ENCODE assay signal across 10 cellular contexts in the genomic region with DNA sequence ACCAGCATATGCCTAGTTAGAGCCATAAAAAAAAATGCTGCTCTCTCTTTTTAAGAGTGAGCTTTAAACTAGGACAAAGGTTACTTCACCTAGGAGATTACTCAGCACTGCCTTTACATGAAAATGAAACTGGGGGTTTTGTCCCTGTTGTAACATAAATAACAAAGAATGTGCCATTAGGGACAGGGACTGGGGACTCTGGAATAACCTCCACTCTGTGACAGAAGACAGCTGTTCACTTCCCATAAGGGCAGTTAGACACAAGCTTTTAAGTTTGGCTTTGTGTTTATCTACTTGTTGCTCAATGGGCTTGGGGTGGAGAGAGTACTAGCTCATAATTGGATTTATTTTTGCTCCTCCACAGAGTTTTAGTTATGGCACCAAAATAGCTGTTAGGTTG. TPM values are rescaled to one million over a fixed set of nuclear protein-coding genes. Genes with fewer than 3 reads are reported as not detected.
DNase-seq lines count a peak whose midpoint lies in the region; ATAC-seq, FAIRE-seq and TF ChIP-seq lines count a peak whose summit lies in the region.
"Had no signal": no experiment of that assay in that cellular context is flagged by ENCODE, and none has a peak within 500 bp of the region (broad histone marks: within the 10 kb centered on the region; RNA-seq: fewer than 3 reads in every experiment).

No MANE protein-coding gene starts in this region.

- H2BK5ac ChIP-seq in mesenchymal stem cell (ENCODE audit: low read depth, low read length, poor library complexity, severe bottlenecking) = no peak overlapping the region

- H3K27ac ChIP-seq in GM12878 (ENCODE audit: control insufficient read depth, insufficient read depth) (no peak overlapping the region), mesenchymal stem cell (ENCODE audit: low read length, poor library complexity, severe bottlenecking) (no peak overlapping the region)

- H3K79me1 ChIP-seq in mesenchymal stem cell (replicated peaks; ENCODE audit: low read length, poor library complexity, severe bottlenecking) = no peaks in the 10 kb centered on the region

- no peak overlapping the region for H4K8ac ChIP-seq in mesenchymal stem cell (ENCODE audit: low read length)

- FAIRE-seq in GM18507 (lab: Jason Lieb, UNC) (peak; percentile 59), GM12878 (lab: Jason Lieb, UNC) (no peak)

- DNase-seq in GM18507 (ENCODE audit: extremely low spot score, insufficient read length, low read depth) (no peak), HT-29 (ENCODE audit: low spot score) (peak; percentile 5), GM12878 (ENCODE audit: low read depth, low spot score) (no peak), mesenchymal stem cell (peak; percentile 76), AG20443 (ENCODE audit: low spot score) (no peak), NCI-H2171 treated with DMSO at 0.1 percent for 48 hours (lab: John Stamatoyannopoulos, UW) (no peak)
- DNase-seq in activated CD8-positive, alpha-beta memory T cell treated with anti-CD3 and anti-CD28 coated beads, Interleukin-2, amount 50 U/mL, for 4 hours = no peak
- DNase-seq: activated naive CD4-positive, alpha-beta T cell treated with anti-CD3 and anti-CD28 coated beads for 36 hours; NCI-H2227 treated with DMSO at 0.1 percent for 48 hours had no signal

- intact Hi-C loops in GM12878 (cut with micrococcal nuclease; ENCODE audit: unreplicated experiment) = no loop called here

- H2AFZ ChIP-seq in GM12878 (ENCODE audit: control insufficient read depth, low read depth, low read length) (peak overlapping the region; percentile 15; the same call in 1 of the 2 replicates), mesenchymal stem cell (ENCODE audit: low read depth, low read length) (no peak overlapping the region)

- no peaks in the 10 kb centered on the region for H3K9me3 ChIP-seq in GM12878 (replicated peaks; ENCODE audit: control insufficient read depth, insufficient read depth, low read length)
- no peaks in the 10 kb centered on the region for H3K9me3 ChIP-seq in mesenchymal stem cell (ENCODE audit: control insufficient read depth, low read length)

- no peaks in the 10 kb centered on the region for H3K27me3 ChIP-seq in GM12878 (replicated peaks in 1 of 2; ENCODE audit: control insufficient read depth in 2 of 2, insufficient read depth in 2 of 2, low read length in 1 of 2)
- H3K27me3 ChIP-seq in mesenchymal stem cell (ENCODE audit: control insufficient read depth in 1 of 2, insufficient read depth in 1 of 2, low read length in 2 of 2) = no peaks in the 10 kb centered on the region

- RAD21 ChIA-PET in GM12878 (lab: Charles Lee; ENCODE audit: unreplicated experiment) = interaction anchor here (1.3 kb wide), 1 partner anchor 21 kb away, joined by 4 read pairs; no protein-coding TSS in a partner anchor

- no peak overlapping the region for H3K14ac ChIP-seq in mesenchymal stem cell (ENCODE audit: low read length in 2 of 2)

- in situ Hi-C loops in GM12878 (cut with MboI) = no loop called here

- no peak overlapping the region for H2BK12ac ChIP-seq in mesenchymal stem cell (ENCODE audit: low read length in 2 of 2)

- H2AK5ac ChIP-seq in mesenchymal stem cell (ENCODE audit: low read length, severe bottlenecking) = no peak overlapping the region

- ATAC-seq in GM12878 (no peak), HG03378 (IDR thresholded peaks at IDR 0.05; ENCODE audit: unreplicated experiment) (no peak)

- H3K9ac ChIP-seq in GM12878 (ENCODE audit: control insufficient read depth, insufficient read depth, low read length) = no peak overlapping the region
- no peak overlapping the region for H3K9ac ChIP-seq in mesenchymal stem cell (ENCODE audit: low read length)

- TF ChIP-seq CTCF in GM12878 (IDR thresholded peaks at IDR 0.05 in 2 of 3, conservative IDR thresholded peaks at IDR 0.05 in 1 of 3; ENCODE audit: control insufficient read depth in 2 of 3, extremely low read depth in 1 of 3, insufficient read depth in 1 of 3, low read depth in 3 of 3, low read length in 3 of 3) = no peak

- H3K4me1 ChIP-seq in GM12878 (ENCODE audit: control insufficient read depth, insufficient read depth, low read length) (peaks cover 13% of the 10 kb centered on the region), mesenchymal stem cell (ENCODE audit: control insufficient read depth, insufficient read depth, low read depth, low read length) (peaks cover 1% of the 10 kb centered on the region)

- H3K79me2 ChIP-seq in GM12878 (ENCODE audit: control insufficient read depth, insufficient read depth, low read length) = no peaks in the 10 kb centered on the region

- H2BK15ac ChIP-seq in mesenchymal stem cell (ENCODE audit: low read depth, poor library complexity, severe bottlenecking) = no peak overlapping the region

- POLR2A ChIA-PET in GM12878 (lab: Charles Lee) = no interaction called here

- no peak overlapping the region for H2BK120ac ChIP-seq in mesenchymal stem cell (ENCODE audit: low read depth, low read length)

- H3K18ac ChIP-seq in mesenchymal stem cell (ENCODE audit: low read depth in 1 of 2, low read length in 2 of 2) = no peak overlapping the region

- H3K4me3 ChIP-seq in GM12878 = no peak overlapping the region
- no peak overlapping the region for H3K4me3 ChIP-seq in mesenchymal stem cell (ENCODE audit: insufficient read depth in 1 of 2, low read depth in 1 of 2, low read length in 2 of 2)

- no peak overlapping the region for H4K91ac ChIP-seq in mesenchymal stem cell (ENCODE audit: low read length)

- no peak overlapping the region for H3K23ac ChIP-seq in mesenchymal stem cell (ENCODE audit: low read length in 2 of 2)

- H3K36me3 ChIP-seq in GM12878 (ENCODE audit: control insufficient read depth in 2 of 2, insufficient read depth in 2 of 2, low read length in 1 of 2) = no peaks in the 10 kb centered on the region
- H3K36me3 ChIP-seq in mesenchymal stem cell (ENCODE audit: control insufficient read depth in 1 of 2, insufficient read depth in 2 of 2, low read depth in 1 of 2, low read length in 2 of 2) = no peaks in the 10 kb centered on the region

- CTCF ChIA-PET in GM12878 (lab: Yijun Ruan, JAX) = interaction anchor here (0.7 to 2.2 kb wide), 5 partner anchors 22 to 490 kb away, joined by 3 to 12 read pairs (median 4); no protein-coding TSS in a partner anchor

- no peak for TF ChIP-seq POLR2A in GM12878 (IDR thresholded peaks at IDR 0.05; ENCODE audit: low read depth, low read length)

- TF ChIP-seq RAD21 in GM12878 (IDR thresholded peaks at IDR 0.05; ENCODE audit: insufficient read depth, low read depth, low read length) = no peak

- H4K20me1 ChIP-seq in GM12878 (ENCODE audit: control insufficient read depth, insufficient read depth) = no peaks in the 10 kb centered on the region

- peak overlapping the region; percentile 54 for H3K4me2 ChIP-seq in GM12878 (ENCODE audit: control insufficient read depth, insufficient read depth)
- H3K4me2 ChIP-seq in mesenchymal stem cell (ENCODE audit: low read length, poor library complexity, severe bottlenecking) = no peak overlapping the region

- no peak for TF ChIP-seq EP300 in GM12878 (IDR thresholded peaks at IDR 0.05; ENCODE audit: borderline replicate concordance in 1 of 2, control insufficient read depth in 1 of 2, low read depth in 2 of 2, low read length in 2 of 2)

- no peak overlapping the region for H3K4ac ChIP-seq in mesenchymal stem cell (ENCODE audit: low read depth in 1 of 2, low read length in 2 of 2)

- no TSS peak for BruUV-seq in GM12878 (replicated peaks; lab: Mats Ljungman, UMichigan)

- SMC1A ChIA-PET in GM12878 (lab: Charles Lee; ENCODE audit: uncharacterized antibody, unreplicated experiment) = interaction anchor here (0.6 to 2.4 kb wide), 7 partner anchors 12 to 490 kb away, joined by 3 to 11 read pairs (median 3); partner anchors contain the start of gene ENPEP

TF ChIP-seq in GM12878, 131 proteins besides CTCF, POLR2A, EP300 and RAD21 (continues in another document):
- TF ChIP-seq ATF2 (IDR thresholded peaks at IDR 0.05; ENCODE audit: low read length) (peak; percentile 36; the same call in 1 of the 2 replicates), SMARCA5 (IDR thresholded peaks at IDR 0.05) (no peak)

RNA-seq across cellular contexts. Expression of gene ENPEP, which starts 11.9 kb away (rescaled TPM):
- total RNA-seq in HT-29 (2014; rRNA removed; shearing (Covaris generic)) = 0.39 and 0.61 TPM in 2 replicates
- not detected in 2 replicates for total RNA-seq in GM12878 (2013; cell fraction: nucleolus; rRNA removed)
- total RNA-seq in GM12878 (2014; rRNA removed) (not detected in 2 replicates), GM12878 (2014; rRNA removed; fragmentation: Illumina TruSeq; extraction: Trizol) (not detected in 2 replicates), GM12878 (2021) (not detected in 2 replicates)
- polyA plus RNA-seq in GM12878 (2011; ENCODE audit: low read depth) = not detected
- polyA plus RNA-seq in GM12878 (2011; rRNA removed) (0.03 and 0.09 TPM in 2 replicates), GM12878 (2014; fragmentation: Illumina TruSeq; extraction: Trizol) (not detected in 2 replicates), GM12878 (2014; fragmentation: Nextera tagmentation; extraction: Ambion mirVana) (not detected), GM12878 (2014; rRNA removed) (not detected in 2 replicates), GM12878 (2016; fragmentation: Nextera tagmentation; extraction: Ambion mirVana) (not detected)
- not detected in 2 replicates for polyA plus RNA-seq in GM12878 (2011; cell fraction: cytosol; rRNA removed)
- polyA plus RNA-seq in GM12878 (2011; cell fraction: nucleus; rRNA removed) = 0.13 and 0.22 TPM in 2 replicates
- 0.01 and 0.23 TPM in 2 replicates for polyA plus RNA-seq in GM12878 (2012)
- polyA minus RNA-seq in GM12878 (2011; rRNA and poly(A)+ RNA removed) = 0.07 TPM in 1 of 2 replicates, not detected in the other
- polyA minus RNA-seq in GM12878 (2011; cell fraction: cytosol; rRNA and poly(A)+ RNA removed) = not detected in 2 replicates
- not detected in 2 replicates for polyA minus RNA-seq in GM12878 (2011; cell fraction: nucleus; rRNA and poly(A)+ RNA removed)
- 0.28 TPM for polyA plus RNA-seq in mesenchymal stem cell (2013, experiment 1 of 2)
- 0.22 TPM for polyA plus RNA-seq in mesenchymal stem cell (2013, experiment 2 of 2)
- total RNA-seq: activated naive CD4-positive, alpha-beta T cell treated with anti-CD3 and anti-CD28 coated beads for 36 hours had no signal

Comparison
In these comparisons a context has a peak if more than half of its experiments do, and no peak if none do; other contexts are left out.
1. DNase-seq: peak in HT-29 (single experiment) and mesenchymal stem cell (single experiment); none in GM18507 (single experiment), GM12878 (single experiment), AG20443 (single experiment), NCI-H2171 treated with DMSO at 0.1 percent for 48 hours (single experiment) and activated CD8-positive, alpha-beta memory T cell treated with anti-CD3 and anti-CD28 coated beads, Interleukin-2, amount 50 U/mL, for 4 hours (single experiment).